Comparison of ENCODE assay signal across 8 cellular contexts in the genomic region with DNA sequence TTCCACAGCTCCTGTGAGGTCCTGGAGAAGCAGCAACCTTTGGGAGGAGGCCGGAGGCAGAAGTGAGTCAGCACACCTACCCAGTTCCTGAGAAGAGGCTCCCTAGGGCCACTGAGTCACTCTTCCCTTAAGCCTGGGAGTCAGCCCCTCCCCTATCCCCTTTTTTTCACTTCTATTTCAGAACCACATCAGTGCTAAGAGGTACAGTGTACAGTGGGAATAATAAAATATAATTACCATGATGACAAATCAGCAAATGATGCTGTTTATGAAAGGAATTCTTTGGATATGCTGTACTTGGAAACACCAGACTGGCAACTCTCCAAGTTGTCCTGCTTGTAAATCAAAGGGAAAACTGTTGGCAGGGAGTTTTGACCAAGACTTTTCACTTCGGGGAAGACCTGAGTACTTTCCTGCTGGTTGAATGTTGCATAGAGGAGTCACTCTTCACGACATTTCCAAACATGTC. TPM values are rescaled to one million over a fixed set of nuclear protein-coding genes. Genes with fewer than 3 reads are reported as not detected.
A peak's percentile ranks its signal among the peaks of the same experiment; 100 is the strongest.
DNase-seq lines count a peak whose midpoint lies in the region; ATAC-seq and TF ChIP-seq lines count a peak whose summit lies in the region.

No MANE protein-coding gene starts in this region.

- H3K9me3 ChIP-seq in adipocyte (ENCODE audit: control insufficient read depth, low read length) (no peaks in the 10 kb centered on the region), left lung (no peaks in the 10 kb centered on the region)

- H3K4me3 ChIP-seq in AG10803 (ENCODE audit: low read length) (no peak overlapping the region), HFF-Myc (replicated peaks; ENCODE audit: low read depth, low read length) (no peak overlapping the region), adipocyte (ENCODE audit: low read length) (no peak overlapping the region), left lung (no peak overlapping the region)

- TF ChIP-seq CTCF in AG10803 (conservative IDR thresholded peaks at IDR 0.05; ENCODE audit: low read length) (no peak), HFF-Myc (IDR thresholded peaks at IDR 0.05; ENCODE audit: low read depth, low read length, missing control alignments) (no peak), left lung (IDR thresholded peaks at IDR 0.05) (no peak)

- no peaks in the 10 kb centered on the region for H3K36me3 ChIP-seq in adipocyte (ENCODE audit: control insufficient read depth, insufficient read depth, low read length, severe bottlenecking)
- H3K36me3 ChIP-seq in left lung: no peaks in the 10 kb centered on the region

- H3K27me3 ChIP-seq in adipocyte (replicated peaks; ENCODE audit: control insufficient read depth, insufficient read depth, low read length) (no peaks in the 10 kb centered on the region), left lung (no peaks in the 10 kb centered on the region)

- H3K4me1 ChIP-seq in adipocyte (ENCODE audit: control insufficient read depth, insufficient read depth, low read length) (peaks cover 45% of the 10 kb centered on the region), left lung (peaks cover 0 to 4% of the 10 kb centered on the region in 2 donors)

- ATAC-seq in left lung (peak; percentile 68), HG02610 (IDR thresholded peaks at IDR 0.05; ENCODE audit: unreplicated experiment) (no peak)

- intact Hi-C loops in left lung (cut with DNase I) (no loop called here), posterior cingulate gyrus (cut with DNase I) (no loop called here)

- no peak overlapping the region for H3K27ac ChIP-seq in left lung

- peak; percentile 91 for DNase-seq in AG10803 (ENCODE audit: low read depth)
- DNase-seq in HFF-Myc (ENCODE audit: extremely low read depth, low read depth): peak; percentile 67
- DNase-seq in adipocyte (ENCODE audit: low read depth): peak; percentile 72
- no peak for DNase-seq in left lung
- no peak for DNase-seq in posterior cingulate gyrus
- no peak for DNase-seq in NCI-H2107 treated with DMSO at 0.1 percent for 48 hours (lab: John Stamatoyannopoulos, UW; ENCODE audit: unreplicated experiment)
- no peak for DNase-seq in mesenteric fat pad (ENCODE audit: low spot score)

- no peak overlapping the region for H3K9ac ChIP-seq in adipocyte (ENCODE audit: low read length)

RNA-seq across cellular contexts. Expression of gene TBPL2, which starts 7.8 kb away (rescaled TPM):
- not detected for total RNA-seq in left lung
- not detected for total RNA-seq in mesenteric fat pad

RNA-seq across cellular contexts. Expression of gene ATG14, which starts 36.5 kb away (rescaled TPM):
- total RNA-seq in left lung (1 to 10 TPM; 7.1 to 9.0 TPM), mesenteric fat pad (8.1 TPM)

Comparison
In these comparisons a context has a peak if more than half of its experiments do, and no peak if none do; other contexts are left out.
1. DNase-seq: peak in AG10803 (single experiment), HFF-Myc (single experiment) and adipocyte (single experiment); none in left lung (0 of 2), posterior cingulate gyrus (0 of 10), NCI-H2107 treated with DMSO at 0.1 percent for 48 hours (single experiment) and mesenteric fat pad (single experiment).